Comparison of ENCODE assay signal across 13 cellular contexts in genomic region chr10:21514808-21515580, GRCh38. TPM values are rescaled to one million over a fixed set of nuclear protein-coding genes. Genes with fewer than 3 reads are reported as not detected.
DNase-seq lines count a peak whose midpoint lies in the region; ATAC-seq, FAIRE-seq and TF ChIP-seq lines count a peak whose summit lies in the region.
"Had no signal": no experiment of that assay in that cellular context is flagged by ENCODE, and none has a peak within 500 bp of the region (broad histone marks: within the 10 kb centered on the region; RNA-seq: fewer than 3 reads in every experiment).

No MANE protein-coding gene starts in this region.

- no peak for TF ChIP-seq CTCF in parathyroid adenoma (IDR thresholded peaks at IDR 0.05)

- H2AFZ ChIP-seq in parathyroid adenoma = no peak overlapping the region

- no peaks in the 10 kb centered on the region for H3K4me1 ChIP-seq in right cardiac atrium (ENCODE audit: control insufficient read depth, insufficient read depth, low read length)
- H3K4me1 ChIP-seq in parathyroid adenoma = peaks cover 12% of the 10 kb centered on the region

- no peaks in the 10 kb centered on the region for H3K27me3 ChIP-seq in right cardiac atrium (ENCODE audit: control insufficient read depth, insufficient read depth)
- H3K27me3 ChIP-seq in parathyroid adenoma (ENCODE audit: control insufficient read depth, insufficient read depth, low read length) = no peaks in the 10 kb centered on the region

- H3K4me2 ChIP-seq in parathyroid adenoma (ENCODE audit: low read length) = peak overlapping the region; percentile 78

- no peak overlapping the region for H3K9ac ChIP-seq in parathyroid adenoma

- DNase-seq in right cardiac atrium (no peak), inferior parietal cortex (ENCODE audit: extremely low spot score) (no peak), COR-L47 (lab: John Stamatoyannopoulos, UW) (no peak)
- DNase-seq: amniotic stem cell, NCI-H1694 treated with DMSO at 0.1 percent for 48 hours had no signal

- H3K27ac ChIP-seq in right cardiac atrium (ENCODE audit: low read length) (peak overlapping the region; percentile 84), parathyroid adenoma (no peak overlapping the region)

- H3K4me3 ChIP-seq in right cardiac atrium (ENCODE audit: low read length) (peak overlapping the region; percentile 89), parathyroid adenoma (ENCODE audit: low read depth, low read length) (peak overlapping the region; percentile 53)
- H3K4me3 ChIP-seq: GM12878 had no signal

- H3K36me3 ChIP-seq in parathyroid adenoma (ENCODE audit: control insufficient read depth, insufficient read depth, low read length) = no peaks in the 10 kb centered on the region
- H3K36me3 ChIP-seq: tibial nerve had no signal

- 63% methylated on average over 13 of the region's 13 CpGs for WGBS in right cardiac atrium

- ATAC-seq in right cardiac atrium = no peak
- no peak for ATAC-seq in HG03521 (IDR thresholded peaks at IDR 0.05; ENCODE audit: unreplicated experiment)
- no peak for ATAC-seq in HG03280 (IDR thresholded peaks at IDR 0.05; ENCODE audit: unreplicated experiment)
- ATAC-seq: GM12878 had no signal

- no peaks in the 10 kb centered on the region for H3K79me2 ChIP-seq in parathyroid adenoma

- intact Hi-C loops in right cardiac atrium (cut with DNase I) = no loop called here

- no peaks in the 10 kb centered on the region for H3K9me3 ChIP-seq in right cardiac atrium (ENCODE audit: control insufficient read depth, low read length)
- no peaks in the 10 kb centered on the region for H3K9me3 ChIP-seq in parathyroid adenoma (ENCODE audit: control insufficient read depth, low read length)
- H3K9me3 ChIP-seq: tibial nerve had no signal

- FAIRE-seq in G401.6 (lab: Jason Lieb, UNC) = peak; percentile 58
- FAIRE-seq: GM12878, islet of Langerhans had no signal

TF ChIP-seq in PFSK-1, 5 proteins besides CTCF, POLR2A, EP300 and RAD21:
- TF ChIP-seq SIN3A (IDR thresholded peaks at IDR 0.05; ENCODE audit: borderline replicate concordance, insufficient read depth, low read length) (peak; percentile 59; the same call in 1 of the 2 replicates), REST (IDR thresholded peaks at IDR 0.05; ENCODE audit: insufficient read depth in 1 of 2, low read depth in 2 of 2, low read length in 2 of 2) (0 out of 4 replicates have a peak, but pooled peaks of 1 of the 2 experiments have one; percentile 17), TAF1 (IDR thresholded peaks at IDR 0.05; ENCODE audit: borderline replicate concordance, insufficient read depth, low read length) (no peak), FOXP2 (optimal IDR thresholded peaks at IDR 0.05; ENCODE audit: borderline replicate concordance, extremely low read depth, extremely low read length, insufficient read depth) (no peak), POLR2AphosphoS5 (IDR thresholded peaks at IDR 0.05; ENCODE audit: low read depth, low read length) (no peak)

RNA-seq across cellular contexts. Expression of gene SKIDA1, which starts 10.5 kb away (rescaled TPM):
- polyA plus RNA-seq in PFSK-1 (2012; ENCODE audit: insufficient read length, low read depth) = 1.8 TPM
- 1 to 10 TPM; 2.1 to 6.3 (median 4.6) TPM for total RNA-seq in right cardiac atrium
- 0.88 TPM for polyA plus RNA-seq in right cardiac atrium

RNA-seq across cellular contexts. Expression of gene MLLT10, which starts 19.0 kb away (rescaled TPM):
- 61.1 TPM for polyA plus RNA-seq in PFSK-1 (2012; ENCODE audit: insufficient read length, low read depth)
- total RNA-seq in right cardiac atrium = 10 to 100 TPM; 26.6 to 36.1 (median 29.8) TPM
- polyA plus RNA-seq in right cardiac atrium = 14.1 TPM
